Comparison of ENCODE assay signal across 8 cellular contexts in the genomic region with DNA sequence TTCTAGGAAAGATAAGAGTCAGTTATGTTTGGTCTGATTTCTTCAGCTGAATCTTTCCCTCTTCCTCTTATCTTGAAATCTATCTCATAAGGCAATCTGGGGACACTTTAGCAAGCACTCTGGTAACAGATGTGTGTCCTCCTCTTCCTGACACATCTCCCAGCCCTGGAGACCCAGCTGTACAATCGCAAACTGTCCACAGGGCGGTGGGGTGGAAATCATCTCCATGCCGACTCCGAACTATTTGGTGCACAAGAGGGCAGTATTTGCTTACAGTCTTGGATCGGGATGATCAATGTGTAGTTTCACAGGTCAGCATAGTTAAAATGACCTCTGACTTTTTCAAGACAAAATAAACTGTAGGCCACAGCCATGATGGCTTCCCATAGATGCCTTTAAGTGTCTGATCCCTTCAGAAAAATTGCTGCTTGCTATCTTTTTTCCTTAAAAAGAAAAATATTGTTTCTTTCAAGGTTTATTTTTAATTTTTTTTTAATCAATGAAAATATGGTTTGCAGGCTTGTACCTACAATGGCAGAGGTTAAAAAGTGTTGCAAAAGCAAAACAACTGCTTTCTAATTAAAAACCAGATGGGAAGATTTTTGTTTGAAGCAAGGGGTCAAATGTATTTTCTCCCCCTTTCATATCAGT. TPM values are rescaled to one million over a fixed set of nuclear protein-coding genes. Genes with fewer than 3 reads are reported as not detected.
DNase-seq lines count a peak whose midpoint lies in the region; ATAC-seq and TF ChIP-seq lines count a peak whose summit lies in the region.

No MANE protein-coding gene starts in this region.

- ATAC-seq in esophagus mucosa: peak; percentile 62

- DNase-seq in DMS53 (lab: John Stamatoyannopoulos, UW) (peak; percentile 75), MG63 (peak; percentile 73), SK-MEL-5 (ENCODE audit: low read depth, low spot score) (peak; percentile 93), myocyte (ENCODE audit: low read depth) (peak; percentile 88), GM13976 (ENCODE audit: low spot score) (no peak)
- DNase-seq in central memory CD4-positive, alpha-beta T cell: no peak
- DNase-seq in activated CD4-positive, alpha-beta T cell treated with anti-CD3 and anti-CD28 coated beads, Interleukin-2, amount 50 U/mL, for 4 hours: no peak

- no peak overlapping the region for H3K4me3 ChIP-seq in MG63

- in situ Hi-C loops in SK-MEL-5 (cut with HindIII; ENCODE audit: low pct_unique_long_range_greater_than_20kb, low sequenced_read_pairs): loop anchor here (25.0 kb wide), 1 partner anchor 141 kb away; no protein-coding TSS in a partner anchor
- in situ Hi-C loops in GM13976 (cut with MboI; ENCODE audit: low sequenced_read_pairs, unreplicated experiment): no loop called here

- H3K27me3 ChIP-seq in MG63: no peaks in the 10 kb centered on the region

- no peak for TF ChIP-seq CTCF in GM13976 (IDR thresholded peaks at IDR 0.05; ENCODE audit: borderline replicate concordance, control extremely low read depth, extremely low read depth, insufficient read depth, missing control alignments)

- no peaks in the 10 kb centered on the region for H3K9me3 ChIP-seq in MG63

- H3K36me3 ChIP-seq in MG63: no peaks in the 10 kb centered on the region

RNA-seq across cellular contexts. Expression of gene EEFSEC, which starts 17.7 kb away (rescaled TPM):
- total RNA-seq in MG63 (2014; rRNA removed; shearing (Covaris generic); ENCODE audit: low replicate concordance): 6.8 and 12.4 TPM in 2 replicates
- 2.4 and 3.8 TPM in 2 replicates for total RNA-seq in SK-MEL-5 (2014; rRNA removed; shearing (Covaris generic))
- 19.5 and 22.6 TPM in 2 replicates for polyA plus RNA-seq in SK-MEL-5 (2015; cell fraction: cytosol; rRNA removed)
- polyA plus RNA-seq in SK-MEL-5 (2015; cell fraction: nucleus; rRNA removed): 16.8 and 32.9 TPM in 2 replicates
- total RNA-seq in esophagus mucosa (10.4 TPM), myocyte (5.7 and 8.6 TPM in 2 replicates)
- 16.0 TPM for polyA plus RNA-seq in myocyte (2012)

RNA-seq across cellular contexts. Expression of gene RUVBL1, which starts 47.4 kb away (rescaled TPM):
- 207 and 236 TPM in 2 replicates for total RNA-seq in MG63 (2014; rRNA removed; shearing (Covaris generic); ENCODE audit: low replicate concordance)
- total RNA-seq in SK-MEL-5 (2014; rRNA removed; shearing (Covaris generic)): 151 and 161 TPM in 2 replicates
- 91.9 and 104 TPM in 2 replicates for polyA plus RNA-seq in SK-MEL-5 (2015; cell fraction: cytosol; rRNA removed)
- 34.2 and 56.5 TPM in 2 replicates for polyA plus RNA-seq in SK-MEL-5 (2015; cell fraction: nucleus; rRNA removed)
- 28.4 TPM for total RNA-seq in esophagus mucosa
- 50.0 and 57.9 TPM in 2 replicates for total RNA-seq in myocyte
- polyA plus RNA-seq in myocyte (2012): 52.9 TPM

Comparison
In these comparisons a context has a peak if more than half of its experiments do, and no peak if none do; other contexts are left out.
1. DNase-seq: peak in DMS53 (single experiment), MG63 (single experiment), SK-MEL-5 (single experiment) and myocyte (single experiment); none in GM13976 (single experiment), central memory CD4-positive, alpha-beta T cell (single experiment) and activated CD4-positive, alpha-beta T cell treated with anti-CD3 and anti-CD28 coated beads, Interleukin-2, amount 50 U/mL, for 4 hours (0 of 2).